In the genomic region with DNA sequence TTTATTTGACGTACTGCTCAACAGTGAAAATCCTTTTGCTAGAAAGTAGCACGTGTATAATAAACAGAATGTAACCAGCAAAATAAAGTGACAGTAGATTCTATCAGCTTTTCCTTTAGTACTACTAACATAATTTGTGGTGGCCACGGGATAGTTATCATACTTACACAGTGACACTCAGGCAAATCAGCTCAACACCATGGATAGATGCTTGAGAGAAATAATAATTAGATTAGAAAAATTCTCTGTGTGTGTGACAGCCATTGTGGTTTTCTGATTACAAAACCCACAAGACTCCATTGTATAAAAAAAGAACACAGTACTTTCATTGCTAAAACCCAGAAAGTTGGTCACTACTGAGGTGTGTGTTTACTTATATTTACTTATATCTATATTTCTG, we compare ENCODE assay signal across 23 cellular contexts.
DNase-seq lines count a peak whose midpoint lies in the region; ATAC-seq, FAIRE-seq and TF ChIP-seq lines count a peak whose summit lies in the region.
"Had no signal": no experiment of that assay in that cellular context is flagged by ENCODE, and none has a peak within 500 bp of the region (broad histone marks: within the 10 kb centered on the region; RNA-seq: fewer than 3 reads in every experiment).

No MANE protein-coding gene starts in this region.

- no peak overlapping the region for H3K4me3 ChIP-seq in GM12878
- H3K4me3 ChIP-seq in neuronal stem cell (ENCODE audit: low read length in 2 of 2) = no peak overlapping the region
- H3K4me3 ChIP-seq in suprapubic skin = no peak overlapping the region
- H3K4me3 ChIP-seq: BLaER1, breast epithelium, gastrocnemius medialis, skin epidermis, vagina had no signal

- H3K36me3 ChIP-seq in GM12878 (ENCODE audit: control insufficient read depth in 2 of 2, insufficient read depth in 2 of 2, low read length in 1 of 2) = no peaks in the 10 kb centered on the region
- H3K36me3 ChIP-seq in neuronal stem cell (replicated peaks in 1 of 2; ENCODE audit: control insufficient read depth in 2 of 2, insufficient read depth in 2 of 2, low read length in 2 of 2) = no peaks in the 10 kb centered on the region
- H3K36me3 ChIP-seq in suprapubic skin = no peaks in the 10 kb centered on the region
- H3K36me3 ChIP-seq: BLaER1, breast epithelium, gastrocnemius medialis, neutrophil, vagina had no signal

- H3K9ac ChIP-seq in GM12878 (ENCODE audit: control insufficient read depth, insufficient read depth, low read length) (no peak overlapping the region), neuronal stem cell (ENCODE audit: low read depth, low read length, poor library complexity) (no peak overlapping the region)
- H3K9ac ChIP-seq: BLaER1 had no signal

- intact Hi-C loops in GM12878 (cut with micrococcal nuclease; ENCODE audit: unreplicated experiment) (no loop called here), Right ventricle myocardium inferior (cut with DNase I) (no loop called here)

- WGBS in GM12878 (ENCODE audit: insufficient coverage, insufficient replicate concordance, low lambda C conversion rate, missing lambda C conversion rate) = 31% methylated on average over 3 of the region's 3 CpGs
- no CpG with 5 or more reads among the region's 3 CpGs for WGBS in neuronal stem cell (ENCODE audit: extremely low coverage in 2 of 2, insufficient read length in 2 of 2, insufficient replicate concordance in 1 of 2), 2 donors
- WGBS in suprapubic skin = 52% methylated on average over 3 of the region's 3 CpGs

- no peaks in the 10 kb centered on the region for H4K20me1 ChIP-seq in GM12878 (ENCODE audit: control insufficient read depth, insufficient read depth)
- H4K20me1 ChIP-seq: BLaER1 had no signal

- H3K4ac ChIP-seq in neuronal stem cell (ENCODE audit: low read length) = no peak overlapping the region

- H2BK5ac ChIP-seq in neuronal stem cell (ENCODE audit: low read length) = no peak overlapping the region

- no peak overlapping the region for H4K8ac ChIP-seq in neuronal stem cell (ENCODE audit: low read depth, low read length)

- H3K14ac ChIP-seq in neuronal stem cell (ENCODE audit: low read length) = no peak overlapping the region

- H3K23ac ChIP-seq in neuronal stem cell (ENCODE audit: low read depth, low read length, poor library complexity) = no peak overlapping the region

- H3K9me3 ChIP-seq in GM12878 (replicated peaks; ENCODE audit: control insufficient read depth, insufficient read depth, low read length) = no peaks in the 10 kb centered on the region; the same call in 2 of the 3 replicates
- no peaks in the 10 kb centered on the region for H3K9me3 ChIP-seq in neuronal stem cell (replicated peaks in 1 of 2; ENCODE audit: control insufficient read depth in 2 of 2, insufficient read depth in 1 of 2, low read depth in 1 of 2, low read length in 2 of 2)
- H3K9me3 ChIP-seq in suprapubic skin = no peaks in the 10 kb centered on the region
- H3K9me3 ChIP-seq: BLaER1, breast epithelium, gastrocnemius medialis, neutrophil, vagina had no signal

- no peak overlapping the region for H2BK12ac ChIP-seq in neuronal stem cell (ENCODE audit: low read length)

- H2BK120ac ChIP-seq in neuronal stem cell (ENCODE audit: low read depth, low read length) = no peak overlapping the region

- SMC1A ChIA-PET in GM12878 (lab: Charles Lee; ENCODE audit: uncharacterized antibody, unreplicated experiment) = interaction anchor here (0.9 to 1.6 kb wide), 2 partner anchors 15 to 122 kb away, joined by 3 to 6 read pairs; no protein-coding TSS in a partner anchor

- CTCF ChIA-PET in GM12878 (lab: Yijun Ruan, JAX) = interaction anchor here (0.7 to 1.9 kb wide), 3 partner anchors 9 to 66 kb away, joined by 3 to 4 read pairs (median 3); no protein-coding TSS in a partner anchor

- H2AFZ ChIP-seq in GM12878 (ENCODE audit: control insufficient read depth, low read depth, low read length) (no peak overlapping the region), neuronal stem cell (ENCODE audit: low read length) (peak overlapping the region; percentile 42)

- no peak for FAIRE-seq in GM12878 (lab: Jason Lieb, UNC)

- no peak overlapping the region for H4K91ac ChIP-seq in neuronal stem cell (ENCODE audit: low read depth, low read length, poor library complexity)

- BruUV-seq in GM12878 (replicated peaks; lab: Mats Ljungman, UMichigan) = no TSS peak

- H3K79me1 ChIP-seq in neuronal stem cell (ENCODE audit: low read depth, low read length) = no peaks in the 10 kb centered on the region

- H3K18ac ChIP-seq in neuronal stem cell (ENCODE audit: low read length) = no peak overlapping the region

- no peak overlapping the region for H2BK15ac ChIP-seq in neuronal stem cell (ENCODE audit: low read length)

- in situ Hi-C loops in GM12878 (cut with MboI) = no loop called here

- TF ChIP-seq POLR2A in GM12878 (IDR thresholded peaks at IDR 0.05; ENCODE audit: low read depth, low read length) = no peak
- TF ChIP-seq POLR2A in suprapubic skin (IDR thresholded peaks at IDR 0.05) = no peak

- RAD21 ChIA-PET in GM12878 (lab: Charles Lee; ENCODE audit: unreplicated experiment) = interaction anchor here (1.0 to 1.1 kb wide), 2 partner anchors 32 to 410 kb away, joined by 3 read pairs; no protein-coding TSS in a partner anchor

- H3K4me1 ChIP-seq in GM12878 (ENCODE audit: control insufficient read depth, insufficient read depth, low read length) = no peaks in the 10 kb centered on the region
- H3K4me1 ChIP-seq in neuronal stem cell (ENCODE audit: control insufficient read depth in 2 of 2, insufficient read depth in 1 of 2, low read depth in 1 of 2, low read length in 2 of 2) = no peaks in the 10 kb centered on the region
- no peaks in the 10 kb centered on the region for H3K4me1 ChIP-seq in suprapubic skin
- H3K4me1 ChIP-seq: BLaER1, breast epithelium, vagina had no signal

- H3K4me2 ChIP-seq in GM12878 (ENCODE audit: control insufficient read depth, insufficient read depth) = no peak overlapping the region
- H3K4me2 ChIP-seq in neuronal stem cell (ENCODE audit: insufficient read depth, low read length, poor library complexity, severe bottlenecking) = no peak overlapping the region
- H3K4me2 ChIP-seq: BLaER1 had no signal

- H3K27ac ChIP-seq in GM12878 (ENCODE audit: control insufficient read depth, insufficient read depth) = no peak overlapping the region
- H3K27ac ChIP-seq in neuronal stem cell (replicated peaks; ENCODE audit: low read length) = no peak overlapping the region
- H3K27ac ChIP-seq in suprapubic skin = no peak overlapping the region
- H3K27ac ChIP-seq: BLaER1, breast epithelium, gastrocnemius medialis, neutrophil, skin epidermis, vagina had no signal

- H2AK5ac ChIP-seq in neuronal stem cell (ENCODE audit: low read depth, low read length) = no peak overlapping the region

- TF ChIP-seq EP300 in GM12878 (IDR thresholded peaks at IDR 0.05; ENCODE audit: borderline replicate concordance in 1 of 2, control insufficient read depth in 1 of 2, low read depth in 2 of 2, low read length in 2 of 2) = no peak
- TF ChIP-seq EP300 in suprapubic skin (IDR thresholded peaks at IDR 0.05) = no peak

- ATAC-seq in GM12878 (peak; percentile 56), Right ventricle myocardium inferior (no peak)
- ATAC-seq: gastrocnemius medialis; stimulated activated naive B cell treated with anti-CD40 and anti-IgM and Interleukin-4, amounts not matched to agents 10 μg/mL and 1 μg/mL and 100 μg/mL, for 72 hours had no signal

- POLR2A ChIA-PET in GM12878 (lab: Charles Lee) = no interaction called here

- no peak for TF ChIP-seq RAD21 in GM12878 (IDR thresholded peaks at IDR 0.05; ENCODE audit: insufficient read depth, low read depth, low read length)

- TF ChIP-seq CTCF in GM12878 (IDR thresholded peaks at IDR 0.05 in 2 of 3, conservative IDR thresholded peaks at IDR 0.05 in 1 of 3; ENCODE audit: control insufficient read depth in 2 of 3, extremely low read depth in 1 of 3, insufficient read depth in 1 of 3, low read depth in 3 of 3, low read length in 3 of 3) (no peak), suprapubic skin (IDR thresholded peaks at IDR 0.05) (no peak)

- no peaks in the 10 kb centered on the region for H3K79me2 ChIP-seq in GM12878 (ENCODE audit: control insufficient read depth, insufficient read depth, low read length)

- no peaks in the 10 kb centered on the region for H3K27me3 ChIP-seq in GM12878 (replicated peaks in 1 of 2; ENCODE audit: control insufficient read depth in 2 of 2, insufficient read depth in 2 of 2, low read length in 1 of 2)
- H3K27me3 ChIP-seq in neuronal stem cell (ENCODE audit: control insufficient read depth in 3 of 3, insufficient read depth in 3 of 3, low read depth in 1 of 3, low read length in 3 of 3) = no peaks in the 10 kb centered on the region
- no peaks in the 10 kb centered on the region for H3K27me3 ChIP-seq in suprapubic skin
- H3K27me3 ChIP-seq: BLaER1, breast epithelium, gastrocnemius medialis, neutrophil, vagina had no signal

- DNase-seq in GM03348 (ENCODE audit: low spot score) (peak; percentile 19), NCI-H82 (lab: John Stamatoyannopoulos, UW) (peak; percentile 20), GM12878 (ENCODE audit: low read depth, low spot score) (no peak), neuronal stem cell (ENCODE audit: low spot score) (no peak), suprapubic skin (ENCODE audit: low spot score in 2 of 2) (no peak), ureter (ENCODE audit: low spot score) (no peak), Right ventricle myocardium inferior (ENCODE audit: missing footprints) (no peak), D341Med (ENCODE audit: low spot score) (no peak)
- DNase-seq: activated naive CD4-positive, alpha-beta T cell; DMS153; effector CD4-positive, alpha-beta T cell; gastrocnemius medialis; KG1; mesendoderm; NCI-H1436; NCI-H446; stimulated activated naive B cell treated with anti-CD40 and anti-IgM and Interleukin-4, amounts not matched to agents 10 μg/mL and 1 μg/mL and 100 μg/mL, for 72 hours; SW 1271 had no signal

TF ChIP-seq in GM12878, 131 proteins besides CTCF, POLR2A, EP300 and RAD21:
- TF ChIP-seq CBFB (IDR thresholded peaks at IDR 0.05; ENCODE audit: low read depth) (no peak), SREBF2 (IDR thresholded peaks at IDR 0.05; ENCODE audit: low read length) (no peak), ZNF274 (IDR thresholded peaks at IDR 0.05; ENCODE audit: insufficient read depth, insufficient read length) (no peak), ZNF24 (IDR thresholded peaks at IDR 0.05) (no peak), KLF5 (IDR thresholded peaks at IDR 0.05; ENCODE audit: partially characterized antibody) (no peak), RUNX3 (IDR thresholded peaks at IDR 0.05; ENCODE audit: low read length) (peak; percentile 67; the same call in 1 of the 2 replicates), MTA2 (IDR thresholded peaks at IDR 0.05; ENCODE audit: low read depth) (peak; percentile 45; the same call in 1 of the 2 replicates), MEF2B (IDR thresholded peaks at IDR 0.05; ENCODE audit: partially characterized antibody, poor library complexity, severe bottlenecking) (no peak)

Comparison
In these comparisons a context has a peak if more than half of its experiments do, and no peak if none do; other contexts are left out.
1. DNase-seq: peak in GM03348 (single experiment) and NCI-H82 (single experiment); none in GM12878 (single experiment), neuronal stem cell (single experiment), suprapubic skin (0 of 2), ureter (single experiment), Right ventricle myocardium inferior (single experiment) and D341Med (single experiment).